ENCODE assay signal across 1 cellular context in the genomic region with DNA sequence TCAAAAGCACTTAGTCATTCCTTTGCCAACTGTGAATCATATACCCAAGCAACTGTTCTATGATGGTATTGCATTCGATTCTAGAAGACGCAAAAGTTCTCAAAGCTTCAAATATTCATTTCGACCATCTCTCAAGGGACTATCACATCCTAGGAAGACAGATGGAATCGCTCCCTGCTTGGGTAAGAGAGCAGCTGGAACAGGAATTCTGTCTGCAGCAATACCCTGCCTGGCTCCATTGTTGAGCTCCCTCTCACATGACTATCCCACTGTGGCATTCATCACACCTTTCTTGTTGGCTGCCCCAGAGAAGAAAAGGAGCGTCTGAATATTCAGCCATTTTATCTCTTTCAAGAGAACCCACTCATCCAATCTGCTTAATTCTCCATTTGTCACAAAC.
TF ChIP-seq lines count a peak whose summit lies in the region.

No MANE protein-coding gene starts in this region.

TF ChIP-seq in H1, 55 proteins besides CTCF, POLR2A, EP300 and RAD21 (continued from another document):
- TF ChIP-seq RNF2 (IDR thresholded peaks at IDR 0.05; ENCODE audit: borderline replicate concordance, low read depth, low read length, missing control alignments, poor library complexity, severe bottlenecking) (no peak), YY1 (IDR thresholded peaks at IDR 0.05; ENCODE audit: low read depth, low read length) (0 out of 2 replicates have a peak, but pooled peaks have one; percentile 53), SRF (IDR thresholded peaks at IDR 0.05; ENCODE audit: low read depth, low read length) (no peak)
- TF ChIP-seq, protein P1, sequence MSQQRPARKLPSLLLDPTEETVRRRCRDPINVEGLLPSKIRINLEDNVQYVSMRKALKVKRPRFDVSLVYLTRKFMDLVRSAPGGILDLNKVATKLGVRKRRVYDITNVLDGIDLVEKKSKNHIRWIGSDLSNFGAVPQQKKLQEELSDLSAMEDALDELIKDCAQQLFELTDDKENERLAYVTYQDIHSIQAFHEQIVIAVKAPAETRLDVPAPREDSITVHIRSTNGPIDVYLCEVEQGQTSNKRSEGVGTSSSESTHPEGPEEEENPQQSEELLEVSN (IDR thresholded peaks at IDR 0.05) = peak; percentile 42; the same call in 1 of the 2 replicates
TF ChIP-seq in H1: peak in this region for 4.
